12 cellular contexts compared by ENCODE assay signal in the genomic region with DNA sequence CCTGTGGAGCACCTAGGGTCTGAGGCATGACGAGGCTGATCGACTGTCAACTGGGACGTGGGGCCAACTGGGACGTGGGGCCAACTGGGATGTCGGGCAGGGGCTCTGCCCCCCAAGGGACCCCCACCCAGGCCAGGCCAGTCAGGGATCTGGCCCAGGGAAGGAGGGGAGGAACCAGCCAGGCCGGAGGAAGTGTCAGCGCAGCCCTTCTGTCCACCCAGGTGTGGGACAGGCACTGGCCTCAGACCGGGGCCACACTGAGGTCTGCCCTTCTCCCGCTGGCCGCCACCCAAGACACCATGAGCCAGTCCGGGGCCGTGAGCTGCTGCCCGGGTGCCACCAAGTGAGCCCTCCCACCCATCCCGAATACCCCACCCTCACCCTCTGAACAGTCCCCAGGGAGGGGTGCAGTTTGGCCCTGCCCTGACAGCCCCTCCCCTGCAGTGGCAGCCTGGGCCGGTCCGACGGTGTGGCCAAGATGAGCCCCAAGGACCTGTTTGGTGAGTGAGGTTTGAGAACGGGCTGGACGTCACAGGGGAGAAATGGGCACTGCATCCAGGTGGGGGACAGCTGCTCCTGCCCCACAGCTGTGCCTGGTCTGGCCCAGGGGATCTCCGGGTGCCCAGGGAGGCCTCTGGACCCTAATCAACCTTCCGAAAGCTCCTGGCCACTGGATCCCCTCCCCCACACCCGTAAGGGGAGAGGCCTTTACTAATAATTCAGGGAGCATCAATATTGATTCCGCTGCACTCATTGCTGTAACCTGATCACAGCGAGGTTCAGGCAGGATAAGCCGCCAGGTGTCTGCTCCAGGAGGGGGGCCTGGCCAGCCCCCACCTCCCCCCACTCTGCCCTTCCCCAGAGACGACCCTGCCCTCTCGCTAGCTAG. TPM values are rescaled to one million over a fixed set of nuclear protein-coding genes. Genes with fewer than 3 reads are reported as not detected.
DNase-seq lines count a peak whose midpoint lies in the region; ATAC-seq, FAIRE-seq and TF ChIP-seq lines count a peak whose summit lies in the region.
"Had no signal": no experiment of that assay in that cellular context is flagged by ENCODE, and none has a peak within 500 bp of the region (broad histone marks: within the 10 kb centered on the region; RNA-seq: fewer than 3 reads in every experiment).

No MANE protein-coding gene starts in this region.

- DNase-seq in GM10248 (ENCODE audit: extremely low spot score) (peak; percentile 27), K562 (ENCODE audit: extremely low read depth in 1 of 4, low spot score in 3 of 4) (no peak), neuronal stem cell (ENCODE audit: low spot score) (no peak), Right ventricle myocardium superior (no peak), SW480 (ENCODE audit: low spot score) (no peak), nucleus accumbens (lab: John Stamatoyannopoulos, UW) (no peak)
- DNase-seq: activated CD8-positive, alpha-beta T cell treated with anti-CD3 and anti-CD28 coated beads for 36 hours; DMS79; MM.1S; NCI-H2107 had no signal

- H3K4ac ChIP-seq in neuronal stem cell (ENCODE audit: low read length) = no peak overlapping the region

- no peak for TF ChIP-seq RAD21 in K562 (CRISPR knock-in tag; conservative IDR thresholded peaks at IDR 0.05 in 1 of 2, IDR thresholded peaks at IDR 0.05 in 1 of 2)

- H3K9me3 ChIP-seq in K562 (replicated peaks; ENCODE audit: control insufficient read depth, insufficient read depth, low read depth, low read length) (no peaks in the 10 kb centered on the region), neuronal stem cell (replicated peaks in 1 of 2; ENCODE audit: control insufficient read depth in 2 of 2, insufficient read depth in 1 of 2, low read depth in 1 of 2, low read length in 2 of 2) (no peaks in the 10 kb centered on the region)

- H3K27me3 ChIP-seq in K562 (ENCODE audit: control insufficient read depth in 2 of 2, insufficient read depth in 2 of 2, low read length in 2 of 2) (no peaks in the 10 kb centered on the region), neuronal stem cell (ENCODE audit: control insufficient read depth in 3 of 3, insufficient read depth in 3 of 3, low read depth in 1 of 3, low read length in 3 of 3) (peaks cover 0 to 18% (median 0%) of the 10 kb centered on the region in 3 experiments)

- no peaks in the 10 kb centered on the region for H3K79me2 ChIP-seq in K562 (ENCODE audit: control insufficient read depth, insufficient read depth, low read length)

- no peak overlapping the region for H4K8ac ChIP-seq in neuronal stem cell (ENCODE audit: low read depth, low read length)

- TF ChIP-seq CTCF in GM10248 (IDR thresholded peaks at IDR 0.05; ENCODE audit: control extremely low read depth, extremely low read depth, low read depth, missing control alignments) (no peak), K562 (IDR thresholded peaks at IDR 0.05 in 2 of 3, conservative IDR thresholded peaks at IDR 0.05 in 1 of 3; ENCODE audit: insufficient read depth in 2 of 3, low read depth in 1 of 3, low read length in 3 of 3) (no peak)

- H3K4me3 ChIP-seq in K562 = no peak overlapping the region
- no peak overlapping the region for H3K4me3 ChIP-seq in neuronal stem cell (ENCODE audit: low read length in 2 of 2)

- H2BK15ac ChIP-seq in neuronal stem cell (ENCODE audit: low read length) = peak overlapping the region; percentile 81

- H3K4me2 ChIP-seq in K562 (ENCODE audit: insufficient read depth, low read length) (no peak overlapping the region), neuronal stem cell (ENCODE audit: insufficient read depth, low read length, poor library complexity, severe bottlenecking) (no peak overlapping the region)

- CTCF ChIA-PET in GM10248 (lab: Yijun Ruan, JAX) = interaction anchor here (1.1 to 2.5 kb wide), 3 partner anchors 13 to 155 kb away, joined by 3 to 8 read pairs (median 3); no protein-coding TSS in a partner anchor
- CTCF ChIA-PET in K562 (lab: Yijun Ruan, JAX; ENCODE audit: low intra/inter-chr PET ratio) = no interaction called here

- ATAC-seq in K562 = no peak
- no peak for ATAC-seq in Right ventricle myocardium superior (ENCODE audit: poor library complexity)
- ATAC-seq: activated CD8-positive, alpha-beta T cell treated with anti-CD3 and anti-CD28 coated beads for 36 hours; left lobe of liver; naive thymus-derived CD8-positive, alpha-beta T cell had no signal

- no peak overlapping the region for H3K27ac ChIP-seq in K562 (ENCODE audit: extremely low read depth, low read depth, low read length)
- no peak overlapping the region for H3K27ac ChIP-seq in neuronal stem cell (replicated peaks; ENCODE audit: low read length)

- peak overlapping the region; percentile 38 for H3K14ac ChIP-seq in neuronal stem cell (ENCODE audit: low read length)

- H2BK120ac ChIP-seq in neuronal stem cell (ENCODE audit: low read depth, low read length) = no peak overlapping the region

- H3K36me3 ChIP-seq in K562 (ENCODE audit: control insufficient read depth, insufficient read depth, low read length) = no peaks in the 10 kb centered on the region
- peaks cover 2 to 5% of the 10 kb centered on the region in 2 donors for H3K36me3 ChIP-seq in neuronal stem cell (replicated peaks in 1 of 2; ENCODE audit: control insufficient read depth in 2 of 2, insufficient read depth in 2 of 2, low read length in 2 of 2)

- H3K23ac ChIP-seq in neuronal stem cell (ENCODE audit: low read depth, low read length, poor library complexity) = peak overlapping the region; percentile 55

- H2AFZ ChIP-seq in K562 (ENCODE audit: low read depth, low read length) (no peak overlapping the region), neuronal stem cell (ENCODE audit: low read length) (no peak overlapping the region)

- TF ChIP-seq EP300 in K562 (IDR thresholded peaks at IDR 0.05; ENCODE audit: low read length) = no peak

- H3K9me1 ChIP-seq in K562 (ENCODE audit: control insufficient read depth, insufficient read depth, low read length) = no peaks in the 10 kb centered on the region

- H3K9ac ChIP-seq in K562 (ENCODE audit: insufficient read depth in 1 of 2, low read depth in 2 of 2, low read length in 2 of 2) = peak overlapping the region in 1 of 2 experiments; percentile 81; a peak in 2 of 4 replicates
- no peak overlapping the region for H3K9ac ChIP-seq in neuronal stem cell (ENCODE audit: low read depth, low read length, poor library complexity)

- H2BK5ac ChIP-seq in neuronal stem cell (ENCODE audit: low read length) = peak overlapping the region; percentile 96

- intact Hi-C loops in K562 (cut with micrococcal nuclease) (no loop called here), Right ventricle myocardium superior (cut with DNase I) (no loop called here)

- no TSS peak for BruUV-seq in K562 (replicated peaks; lab: Mats Ljungman, UMichigan)

- no peaks in the 10 kb centered on the region for H4K20me1 ChIP-seq in K562 (replicated peaks; ENCODE audit: control insufficient read depth, insufficient read depth, low read length)

- TF ChIP-seq POLR2A in K562 (conservative IDR thresholded peaks at IDR 0.05) = no peak

- WGBS in K562 (ENCODE audit: insufficient coverage, low coverage, missing lambda C conversion rate) = 41% methylated on average over 23 of the region's 27 CpGs
- no CpG with 5 or more reads among the region's 27 CpGs for WGBS in neuronal stem cell (ENCODE audit: extremely low coverage in 2 of 2, insufficient read length in 2 of 2, insufficient replicate concordance in 1 of 2), 2 donors

- POLR2A ChIA-PET in GM10248 (lab: Yijun Ruan, JAX) (no interaction called here), K562 (lab: Yijun Ruan, JAX) (interaction anchor here (0.8 to 0.9 kb wide), 3 partner anchors 11 to 45 kb away, joined by 3 to 6 read pairs (median 5); no protein-coding TSS in a partner anchor)

- no peak for FAIRE-seq in K562 (lab: Jason Lieb, UNC)

- no peak overlapping the region for H4K91ac ChIP-seq in neuronal stem cell (ENCODE audit: low read depth, low read length, poor library complexity)

- in situ Hi-C loops in K562 (cut with MboI) = no loop called here

- peak overlapping the region; percentile 96 for H2AK5ac ChIP-seq in neuronal stem cell (ENCODE audit: low read depth, low read length)

- peak overlapping the region; percentile 71 for H3K18ac ChIP-seq in neuronal stem cell (ENCODE audit: low read length)

- H3K4me1 ChIP-seq in K562 (replicated peaks in 1 of 2; ENCODE audit: control insufficient read depth in 2 of 2, insufficient read depth in 2 of 2, low read length in 2 of 2) (peaks cover 6 to 75% of the 10 kb centered on the region in 2 experiments), neuronal stem cell (ENCODE audit: control insufficient read depth in 2 of 2, insufficient read depth in 1 of 2, low read depth in 1 of 2, low read length in 2 of 2) (peaks cover 12 to 17% of the 10 kb centered on the region in 2 donors)

- peak overlapping the region; percentile 73 for H2BK12ac ChIP-seq in neuronal stem cell (ENCODE audit: low read length)

- peaks cover 2% of the 10 kb centered on the region for H3K79me1 ChIP-seq in neuronal stem cell (ENCODE audit: low read depth, low read length)

RNA-seq across cellular contexts. Expression of gene EPS8L2, which starts 3.3 kb away (rescaled TPM):
- 22.1 and 75.1 TPM in 2 replicates for total RNA-seq in K562 (2011; cell fraction: chromatin; rRNA removed; ENCODE audit: low replicate concordance)
- total RNA-seq in K562 (2011; cell fraction: nucleolus; rRNA removed) = 35.8 and 51.2 TPM in 2 replicates
- 21.0 and 26.5 TPM in 2 replicates for total RNA-seq in K562 (2011; cell fraction: nucleoplasm; rRNA removed)
- total RNA-seq in K562 (2014; rRNA removed) (13.1 and 17.0 TPM in 2 replicates), K562 (2014; rRNA removed; fragmentation: Illumina TruSeq; extraction: Trizol) (2.5 and 3.7 TPM in 2 replicates), K562 (2015; rRNA removed; fragmentation: Illumina TruSeq; extraction: Trizol) (3.1 and 3.8 TPM in 2 replicates), K562 (2021) (8.6 and 10.4 TPM in 2 replicates), Right ventricle myocardium superior (3.2 TPM)
- polyA plus RNA-seq in K562 (2011; rRNA removed) (12.2 and 19.8 TPM in 2 replicates), K562 (2014; fragmentation: Illumina TruSeq; extraction: Trizol) (3.3 and 5.9 TPM in 2 replicates), K562 (2014; fragmentation: Nextera tagmentation; extraction: Ambion mirVana) (1 to 10 TPM in 1 of 2 experiments, under 1 TPM in 1; 0.75 to 1.2 TPM), K562 (2014; rRNA removed) (10.4 and 16.3 TPM in 2 replicates)
- polyA plus RNA-seq in K562 (2011; cell fraction: cytosol; rRNA removed) = 11.7 and 16.0 TPM in 2 replicates
- 98.5 and 118 TPM in 2 replicates for polyA plus RNA-seq in K562 (2011; cell fraction: nucleus; rRNA removed)
- polyA plus RNA-seq in K562 (2012) = 9.6 and 10.7 TPM in 2 replicates
- 3.1 and 5.6 TPM in 2 replicates for polyA minus RNA-seq in K562 (2011; rRNA and poly(A)+ RNA removed)
- polyA minus RNA-seq in K562 (2011; cell fraction: cytosol; rRNA and poly(A)+ RNA removed) = 10.0 and 10.5 TPM in 2 replicates
- polyA minus RNA-seq in K562 (2011; cell fraction: nucleus; rRNA and poly(A)+ RNA removed) = 7.7 and 12.1 TPM in 2 replicates
- 6.7 TPM for polyA plus RNA-seq in neuronal stem cell (2013, experiment 1 of 2)
- polyA plus RNA-seq in neuronal stem cell (2013, experiment 2 of 2) = 6.7 TPM

RNA-seq across cellular contexts. Expression of gene TMEM80, which starts 13.7 kb away (rescaled TPM):
- total RNA-seq in K562 (2011; cell fraction: chromatin; rRNA removed; ENCODE audit: low replicate concordance) = 42.2 and 91.7 TPM in 2 replicates
- total RNA-seq in K562 (2011; cell fraction: nucleolus; rRNA removed) = 45.0 and 58.9 TPM in 2 replicates
- 50.4 and 62.3 TPM in 2 replicates for total RNA-seq in K562 (2011; cell fraction: nucleoplasm; rRNA removed)
- total RNA-seq in K562 (2014; rRNA removed) (16.9 and 18.4 TPM in 2 replicates), K562 (2014; rRNA removed; fragmentation: Illumina TruSeq; extraction: Trizol) (9.4 and 11.0 TPM in 2 replicates), K562 (2015; rRNA removed; fragmentation: Illumina TruSeq; extraction: Trizol) (7.8 and 8.8 TPM in 2 replicates), K562 (2021) (14.2 and 14.6 TPM in 2 replicates), Right ventricle myocardium superior (9.1 TPM)
- polyA plus RNA-seq in K562 (2011; rRNA removed) (26.3 and 30.1 TPM in 2 replicates), K562 (2014; fragmentation: Illumina TruSeq; extraction: Trizol) (12.4 and 14.1 TPM in 2 replicates), K562 (2014; fragmentation: Nextera tagmentation; extraction: Ambion mirVana) (1 to 10 TPM; 5.1 to 6.3 TPM), K562 (2014; rRNA removed) (25.1 and 38.3 TPM in 2 replicates)
- polyA plus RNA-seq in K562 (2011; cell fraction: cytosol; rRNA removed) = 30.7 and 33.7 TPM in 2 replicates
- 51.3 and 73.6 TPM in 2 replicates for polyA plus RNA-seq in K562 (2011; cell fraction: nucleus; rRNA removed)
- polyA plus RNA-seq in K562 (2012) = 22.7 and 27.4 TPM in 2 replicates
- polyA minus RNA-seq in K562 (2011; rRNA and poly(A)+ RNA removed) = 5.0 and 6.4 TPM in 2 replicates
- 4.3 and 4.9 TPM in 2 replicates for polyA minus RNA-seq in K562 (2011; cell fraction: cytosol; rRNA and poly(A)+ RNA removed)
- 9.6 and 11.2 TPM in 2 replicates for polyA minus RNA-seq in K562 (2011; cell fraction: nucleus; rRNA and poly(A)+ RNA removed)
- polyA plus RNA-seq in neuronal stem cell (2013, experiment 1 of 2) = 20.9 TPM
- polyA plus RNA-seq in neuronal stem cell (2013, experiment 2 of 2) = 21.7 TPM

RNA-seq across cellular contexts. Expression of gene DEAF1, which starts 14.3 kb away (rescaled TPM):
- 68.2 and 200 TPM in 2 replicates for total RNA-seq in K562 (2011; cell fraction: chromatin; rRNA removed; ENCODE audit: low replicate concordance)
- 95.7 and 111 TPM in 2 replicates for total RNA-seq in K562 (2011; cell fraction: nucleolus; rRNA removed)
- 50.3 and 71.3 TPM in 2 replicates for total RNA-seq in K562 (2011; cell fraction: nucleoplasm; rRNA removed)
- total RNA-seq in K562 (2014; rRNA removed) (46.9 and 58.7 TPM in 2 replicates), K562 (2014; rRNA removed; fragmentation: Illumina TruSeq; extraction: Trizol) (13.3 and 20.4 TPM in 2 replicates), K562 (2015; rRNA removed; fragmentation: Illumina TruSeq; extraction: Trizol) (26.8 and 27.3 TPM in 2 replicates), K562 (2021) (64.2 and 69.1 TPM in 2 replicates), Right ventricle myocardium superior (22.1 TPM)
- polyA plus RNA-seq in K562 (2011; rRNA removed) (27.5 and 39.1 TPM in 2 replicates), K562 (2014; fragmentation: Illumina TruSeq; extraction: Trizol) (26.3 and 33.7 TPM in 2 replicates), K562 (2014; fragmentation: Nextera tagmentation; extraction: Ambion mirVana) (1 to 10 TPM; 2.0 to 3.6 TPM), K562 (2014; rRNA removed) (52.7 and 62.6 TPM in 2 replicates)
- 45.8 and 77.2 TPM in 2 replicates for polyA plus RNA-seq in K562 (2011; cell fraction: cytosol; rRNA removed)
- polyA plus RNA-seq in K562 (2011; cell fraction: nucleus; rRNA removed) = 28.4 and 56.6 TPM in 2 replicates
- 33.6 and 47.2 TPM in 2 replicates for polyA plus RNA-seq in K562 (2012)
- 16.7 and 25.1 TPM in 2 replicates for polyA minus RNA-seq in K562 (2011; rRNA and poly(A)+ RNA removed)
- 39.4 and 45.8 TPM in 2 replicates for polyA minus RNA-seq in K562 (2011; cell fraction: cytosol; rRNA and poly(A)+ RNA removed)
- 22.2 and 28.8 TPM in 2 replicates for polyA minus RNA-seq in K562 (2011; cell fraction: nucleus; rRNA and poly(A)+ RNA removed)
- polyA plus RNA-seq in neuronal stem cell (2013, experiment 1 of 2) = 37.2 TPM
- polyA plus RNA-seq in neuronal stem cell (2013, experiment 2 of 2) = 37.3 TPM

RNA-seq across cellular contexts. Expression of gene TALDO1, which starts 37.9 kb away (rescaled TPM):
- total RNA-seq in K562 (2011; cell fraction: chromatin; rRNA removed; ENCODE audit: low replicate concordance) = 172 and 310 TPM in 2 replicates
- total RNA-seq in K562 (2011; cell fraction: nucleolus; rRNA removed) = 171 and 194 TPM in 2 replicates
- 200 and 202 TPM in 2 replicates for total RNA-seq in K562 (2011; cell fraction: nucleoplasm; rRNA removed)
- total RNA-seq in K562 (2014; rRNA removed) (507 and 536 TPM in 2 replicates), K562 (2014; rRNA removed; fragmentation: Illumina TruSeq; extraction: Trizol) (228 and 260 TPM in 2 replicates), K562 (2015; rRNA removed; fragmentation: Illumina TruSeq; extraction: Trizol) (413 and 441 TPM in 2 replicates), K562 (2021) (541 and 595 TPM in 2 replicates), Right ventricle myocardium superior (90.1 TPM)
- polyA plus RNA-seq in K562 (2011; rRNA removed) (416 and 427 TPM in 2 replicates), K562 (2014; fragmentation: Illumina TruSeq; extraction: Trizol) (400 and 436 TPM in 2 replicates), K562 (2014; fragmentation: Nextera tagmentation; extraction: Ambion mirVana) (100 to 1,000 TPM; 328 to 492 TPM), K562 (2014; rRNA removed) (520 and 521 TPM in 2 replicates)
- polyA plus RNA-seq in K562 (2011; cell fraction: cytosol; rRNA removed) = 459 and 498 TPM in 2 replicates
- 247 and 274 TPM in 2 replicates for polyA plus RNA-seq in K562 (2011; cell fraction: nucleus; rRNA removed)
- polyA plus RNA-seq in K562 (2012) = 413 and 492 TPM in 2 replicates
- 150 and 162 TPM in 2 replicates for polyA minus RNA-seq in K562 (2011; rRNA and poly(A)+ RNA removed)
- 252 and 295 TPM in 2 replicates for polyA minus RNA-seq in K562 (2011; cell fraction: cytosol; rRNA and poly(A)+ RNA removed)
- polyA minus RNA-seq in K562 (2011; cell fraction: nucleus; rRNA and poly(A)+ RNA removed) = 42.5 and 74.1 TPM in 2 replicates
- polyA plus RNA-seq in neuronal stem cell (2013, experiment 1 of 2) = 111 TPM
- polyA plus RNA-seq in neuronal stem cell (2013, experiment 2 of 2) = 112 TPM
